Comparison of ENCODE assay signal across 9 cellular contexts in genomic region chr6:56764081-56764566, GRCh38.
DNase-seq lines count a peak whose midpoint lies in the region; ATAC-seq and TF ChIP-seq lines count a peak whose summit lies in the region.
"Had no signal": no experiment of that assay in that cellular context is flagged by ENCODE, and none has a peak within 500 bp of the region (broad histone marks: within the 10 kb centered on the region; RNA-seq: fewer than 3 reads in every experiment).

No MANE protein-coding gene starts in this region.

- peaks cover 11% of the 10 kb centered on the region for H3K9me3 Mint-ChIP-seq in glutamatergic neuron (ENCODE audit: unreplicated experiment)

- no peak overlapping the region for H3K4me3 ChIP-seq in thoracic aorta
- H3K4me3 ChIP-seq: SK-N-MC had no signal

- ATAC-seq in GM19438 (IDR thresholded peaks at IDR 0.05; ENCODE audit: low read depth, unreplicated experiment) (peak; percentile 58), HG03378 (IDR thresholded peaks at IDR 0.05; ENCODE audit: unreplicated experiment) (peak; percentile 29), thoracic aorta (ENCODE audit: insufficient number of reproducible peaks, low FRiP score, low read depth) (no peak), omental fat pad (ENCODE audit: low FRiP score) (no peak)

- H3K27ac ChIP-seq in thoracic aorta: no peak overlapping the region
- H3K27ac ChIP-seq: SK-N-MC had no signal

- no peaks in the 10 kb centered on the region for H3K36me3 ChIP-seq in thoracic aorta

- DNase-seq in DMS53 treated with DMSO at 0.1 percent for 48 hours (lab: John Stamatoyannopoulos, UW; ENCODE audit: unreplicated experiment) (peak; percentile 58), SKM-1 (lab: John Stamatoyannopoulos, UW; ENCODE audit: unreplicated experiment) (peak; percentile 66), glutamatergic neuron (no peak), thoracic aorta (ENCODE audit: low spot score) (no peak), omental fat pad (ENCODE audit: low spot score) (no peak), NCI-H345 treated with DMSO at 0.1 percent for 48 hours (lab: John Stamatoyannopoulos, UW; ENCODE audit: unreplicated experiment) (no peak)

- H3K36me3 Mint-ChIP-seq in glutamatergic neuron (ENCODE audit: unreplicated experiment): no peaks in the 10 kb centered on the region

- no peaks in the 10 kb centered on the region for H3K27me3 ChIP-seq in thoracic aorta (replicated peaks; ENCODE audit: insufficient read depth)

- H3K4me1 Mint-ChIP-seq in glutamatergic neuron (ENCODE audit: low read depth, unreplicated experiment): peaks cover 54% of the 10 kb centered on the region

- H3K4me1 ChIP-seq in thoracic aorta (ENCODE audit: control insufficient read depth in 1 of 2, low read depth in 2 of 2): peaks cover 27 to 61% of the 10 kb centered on the region in 2 donors

- no peaks in the 10 kb centered on the region for H3K9me3 ChIP-seq in thoracic aorta

- TF ChIP-seq CTCF in glutamatergic neuron (IDR thresholded peaks at IDR 0.05; ENCODE audit: partially characterized antibody, unreplicated experiment): peak; percentile 22
- TF ChIP-seq CTCF in thoracic aorta (IDR thresholded peaks at IDR 0.05): peak; percentile 39
- no peak for TF ChIP-seq CTCF in omental fat pad (IDR thresholded peaks at IDR 0.05)

- peaks cover 9% of the 10 kb centered on the region for H3K27me3 Mint-ChIP-seq in glutamatergic neuron (ENCODE audit: unreplicated experiment)

- peak overlapping the region; percentile 77 for H3K27ac Mint-ChIP-seq in glutamatergic neuron (ENCODE audit: unreplicated experiment)

- peak overlapping the region; percentile 37 for H3K4me3 Mint-ChIP-seq in glutamatergic neuron (ENCODE audit: unreplicated experiment)

Comparison
In these comparisons a context has a peak if more than half of its experiments do, and no peak if none do; other contexts are left out.
1. DNase-seq: peak in DMS53 treated with DMSO at 0.1 percent for 48 hours (single experiment) and SKM-1 (single experiment); none in glutamatergic neuron (single experiment), thoracic aorta (single experiment), omental fat pad (single experiment) and NCI-H345 treated with DMSO at 0.1 percent for 48 hours (single experiment).
2. ATAC-seq: peak in GM19438 (single experiment) and HG03378 (single experiment); none in thoracic aorta (single experiment) and omental fat pad (single experiment).
3. CTCF ChIP-seq: peak in glutamatergic neuron (single experiment) and thoracic aorta (single experiment); none in omental fat pad (0 of 3).